In genomic region chr13:110549795-110550160, GRCh38 we compare ENCODE assay signal across 23 cellular contexts.
"Had no signal": no experiment of that assay in that cellular context is flagged by ENCODE, and none has a peak within 500 bp of the region (broad histone marks: within the 10 kb centered on the region; RNA-seq: fewer than 3 reads in every experiment).

No MANE protein-coding gene starts in this region.

- H3K4me3 Mint-ChIP-seq: activated CD8-positive, alpha-beta T cell treated with anti-CD3 and anti-CD28 coated beads for 36 hours; activated naive CD4-positive, alpha-beta T cell treated with anti-CD3 and anti-CD28 coated beads, Interleukin-2, amount 50 U/mL, for 24 hours; central memory CD8-positive, alpha-beta T cell; T-cell had no signal

- H3K4me1 Mint-ChIP-seq: activated naive CD4-positive, alpha-beta T cell treated with anti-CD3 and anti-CD28 coated beads, Interleukin-2, amount 50 U/mL, for 24 hours; T-cell had no signal

- H3K27me3 Mint-ChIP-seq: activated CD8-positive, alpha-beta T cell treated with anti-CD3 and anti-CD28 coated beads for 36 hours; activated naive CD4-positive, alpha-beta T cell treated with anti-CD3 and anti-CD28 coated beads, Interleukin-2, amount 50 U/mL, for 24 hours; T-cell had no signal

- H3K9me3 Mint-ChIP-seq: activated CD8-positive, alpha-beta T cell treated with anti-CD3 and anti-CD28 coated beads for 36 hours; activated naive CD4-positive, alpha-beta T cell treated with anti-CD3 and anti-CD28 coated beads, Interleukin-2, amount 50 U/mL, for 24 hours; central memory CD8-positive, alpha-beta T cell had no signal

- H3K27ac Mint-ChIP-seq: activated CD8-positive, alpha-beta T cell treated with anti-CD3 and anti-CD28 coated beads for 36 hours; activated naive CD4-positive, alpha-beta T cell treated with anti-CD3 and anti-CD28 coated beads, Interleukin-2, amount 50 U/mL, for 24 hours; T-cell had no signal

- DNase-seq: activated CD4-positive, alpha-beta T cell treated with anti-CD3 and anti-CD28 coated beads for 4 hours; activated CD8-positive, alpha-beta memory T cell treated with anti-CD3 and anti-CD28 coated beads, Interleukin-2, amount 50 U/mL, for 48 hours; activated CD8-positive, alpha-beta T cell treated with anti-CD3 and anti-CD28 coated beads for 36 hours; activated effector memory CD4-positive, alpha-beta T cell treated with Interleukin-2 at 50 U/mL for 16 hours; activated naive CD4-positive, alpha-beta T cell; activated T-cell treated with anti-CD3 and anti-CD28 coated beads, Interleukin-2, amount 50 U/mL, for 1 hour; Karpas-422; MM.1S; NCI-H1105; NCI-H1436; NCI-H187; NCI-H2081; NCI-H446; NCI-H524; PC-3; T-cell; T-helper 2 cell; T1000 had no signal

- ATAC-seq: activated CD8-positive, alpha-beta T cell treated with anti-CD3 and anti-CD28 coated beads for 36 hours; PC-3; T-cell had no signal

- H3K4me3 ChIP-seq: SK-N-MC had no signal

- FAIRE-seq: bronchial epithelial cell, TTC549 had no signal

- H3K27ac ChIP-seq: SK-N-MC had no signal
